Comparison of ENCODE assay signal across 8 cellular contexts in the genomic region with DNA sequence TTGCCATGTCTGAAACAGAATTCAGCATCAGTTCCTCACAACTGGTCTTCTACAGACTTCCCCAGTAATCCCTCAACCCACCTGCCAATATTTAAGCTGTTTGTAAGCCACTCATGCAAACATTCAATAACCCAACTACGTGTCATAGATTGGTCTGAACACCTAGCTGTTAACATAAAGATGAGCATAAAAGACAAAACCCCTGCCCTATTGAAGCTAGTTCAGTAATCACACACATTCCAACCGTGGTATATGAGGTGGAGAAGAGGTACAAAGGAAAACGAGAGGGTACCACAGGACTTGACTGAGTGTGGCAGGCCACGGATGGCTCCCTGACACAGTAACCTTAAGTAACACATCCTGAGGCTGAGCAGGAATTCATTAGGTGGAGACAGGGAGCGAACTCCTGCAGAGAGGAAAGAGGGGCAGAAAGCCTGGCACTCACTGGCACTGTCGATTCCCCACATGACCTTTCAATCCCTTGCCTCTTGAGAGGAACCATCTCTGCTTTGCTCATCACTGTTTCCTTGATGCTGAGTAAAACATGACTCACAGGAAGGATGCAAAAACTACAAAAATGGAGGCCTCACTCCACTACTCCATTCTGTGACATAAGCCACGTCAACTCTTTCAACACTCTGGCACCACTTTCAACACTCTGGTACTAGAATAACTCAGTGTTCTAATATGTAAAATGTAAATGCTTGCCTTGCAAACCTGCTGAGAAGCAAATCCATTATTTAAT. TPM values are rescaled to one million over a fixed set of nuclear protein-coding genes. Genes with fewer than 3 reads are reported as not detected.
DNase-seq lines count a peak whose midpoint lies in the region; ATAC-seq, FAIRE-seq and TF ChIP-seq lines count a peak whose summit lies in the region.

No MANE protein-coding gene starts in this region.

- H3F3A ChIP-seq in GM23338 (replicated peaks; ENCODE audit: low read depth) = peaks cover 12% of the 10 kb centered on the region; the same call in 1 of the 2 replicates

- no peaks in the 10 kb centered on the region; the same call in 1 of the 2 replicates for H4K20me1 ChIP-seq in GM23338 (replicated peaks; ENCODE audit: insufficient read depth)

- no peak overlapping the region for H2AFZ ChIP-seq in GM23338

- DNase-seq in GM23338 (ENCODE audit: low spot score) (no peak), RCC 7860 (ENCODE audit: low spot score) (peak; percentile 62), dorsolateral prefrontal cortex (no peak), retinal pigment epithelial cell (ENCODE audit: low read depth) (peak; percentile 34), DMS 273 (lab: John Stamatoyannopoulos, UW; ENCODE audit: unreplicated experiment) (no peak), HEK293T (ENCODE audit: extremely low spot score) (no peak)

- H3K4me3 ChIP-seq in GM23338 (0 out of 2 replicates have a peak overlapping the region, but pooled peaks have one; percentile 89), dorsolateral prefrontal cortex (peak overlapping the region in 38 of 59 donors; percentile 74 to 99 (median 93)), retinal pigment epithelial cell (ENCODE audit: low read length) (no peak overlapping the region)

- no peak overlapping the region for H3K27ac ChIP-seq in GM23338 (ENCODE audit: low read depth)
- peak overlapping the region in 21 of 59 donors; percentile 3 to 99 (median 36) for H3K27ac ChIP-seq in dorsolateral prefrontal cortex

- peaks cover 22% of the 10 kb centered on the region for H3K36me3 ChIP-seq in GM23338 (ENCODE audit: insufficient read depth)

- no peaks in the 10 kb centered on the region for H3K79me2 ChIP-seq in GM23338 (replicated peaks; ENCODE audit: insufficient read depth)

- peak overlapping the region; percentile 7; the same call in 1 of the 2 replicates for H3K27ac Mint-ChIP-seq in GM23338

- H3K4me2 ChIP-seq in GM23338 = peak overlapping the region; percentile 95

- no peaks in the 10 kb centered on the region for H3K9me3 Mint-ChIP-seq in GM23338

- H3K36me3 Mint-ChIP-seq in GM23338 (ENCODE audit: low read depth) = peaks cover 55% of the 10 kb centered on the region

- TF ChIP-seq CTCF in GM23338 (conservative IDR thresholded peaks at IDR 0.05; ENCODE audit: low read depth in 2 of 2) (no peak), dorsolateral prefrontal cortex (IDR thresholded peaks at IDR 0.05 in 54 of 56, conservative IDR thresholded peaks at IDR 0.05 in 2 of 56; ENCODE audit: low read depth in 1 of 56, partially characterized antibody in 56 of 56) (no peak), retinal pigment epithelial cell (conservative IDR thresholded peaks at IDR 0.05; ENCODE audit: low read depth, low read length) (no peak)

- H3K9me2 ChIP-seq in GM23338 (ENCODE audit: insufficient read depth) = no peaks in the 10 kb centered on the region

- H3K27me3 Mint-ChIP-seq in GM23338 (ENCODE audit: insufficient read depth, low read depth, poor library complexity) = peaks cover 15% of the 10 kb centered on the region

- CTCF ChIA-PET in HEK293T (lab: Yijun Ruan, JAX) = no interaction called here

- POLR2A ChIA-PET in HEK293T (lab: Yijun Ruan, JAX) = interaction anchor here (1.6 kb wide), 1 partner anchor 61 kb away, joined by 4 read pairs; no protein-coding TSS in a partner anchor

- peaks cover 13% of the 10 kb centered on the region for H3K4me1 Mint-ChIP-seq in GM23338

- peaks cover 12% of the 10 kb centered on the region; the same call in 1 of the 2 replicates for H3K4me1 ChIP-seq in GM23338 (ENCODE audit: insufficient read depth)

- ATAC-seq in GM23338 (no peak), HG02885 (IDR thresholded peaks at IDR 0.05; ENCODE audit: poor library complexity, unreplicated experiment) (no peak), GM21619 (IDR thresholded peaks at IDR 0.05; ENCODE audit: unreplicated experiment) (no peak)

- FAIRE-seq in RCC 7860 (lab: Jason Lieb, UNC) = peak; percentile 4

- peak overlapping the region; percentile 97 for H3K4me3 Mint-ChIP-seq in GM23338

- H3K27me3 ChIP-seq in GM23338 (ENCODE audit: insufficient read depth) (no peaks in the 10 kb centered on the region), dorsolateral prefrontal cortex (no peaks in the 10 kb centered on the region)

- intact Hi-C loops in dorsolateral prefrontal cortex (cut with DNase I) = loop anchor here (2.0 to 10.0 kb wide), 9 partner anchors 31 to 625 kb away; partner anchors contain the start of genes ACAD9 (in 2 of the 2), COPG1 (in 2 of the 2), RAB7A (in 2 of the 2) and RPN1 (in 2 of the 2)

TF ChIP-seq in HEK293T, 16 proteins besides CTCF, POLR2A, EP300 and RAD21:
- TF ChIP-seq NFRKB (IDR thresholded peaks at IDR 0.05) = no peak
- TF ChIP-seq FOXM1 (IDR thresholded peaks at IDR 0.05; ENCODE audit: borderline replicate concordance) = no peak
- no peak for TF ChIP-seq TARDBP (IDR thresholded peaks at IDR 0.05)
- TF ChIP-seq BHLHE40 (IDR thresholded peaks at IDR 0.05; ENCODE audit: borderline replicate concordance) = no peak

RNA-seq across cellular contexts. Expression of gene RPN1, which starts 31.3 kb away (rescaled TPM):
- 218 and 231 TPM in 2 replicates for total RNA-seq in GM23338 (2014; rRNA removed; shearing (Covaris generic))
- 108 and 111 TPM in 2 replicates for polyA plus RNA-seq in GM23338 (2016; fragmentation: Nextera tagmentation; extraction: Ambion mirVana)
- total RNA-seq in dorsolateral prefrontal cortex = 100 to 1,000 TPM in 12 of 120 experiments, 10 to 100 TPM in 108; 67.6 to 110 (median 88.8) TPM

Comparison
In these comparisons a context has a peak if more than half of its experiments do, and no peak if none do; other contexts are left out.
1. DNase-seq: peak in RCC 7860 (single experiment) and retinal pigment epithelial cell (single experiment); none in GM23338 (single experiment), dorsolateral prefrontal cortex (0 of 10), DMS 273 (single experiment) and HEK293T (single experiment).